In genomic region chr9:8234286-8234819, GRCh38 we compare ENCODE assay signal across 1 cellular context.
TF ChIP-seq lines count a peak whose summit lies in the region.

No MANE protein-coding gene starts in this region.

TF ChIP-seq in WTC11, 78 proteins besides CTCF, POLR2A, EP300 and RAD21 (continued from another document):
- TF ChIP-seq, protein P1, sequence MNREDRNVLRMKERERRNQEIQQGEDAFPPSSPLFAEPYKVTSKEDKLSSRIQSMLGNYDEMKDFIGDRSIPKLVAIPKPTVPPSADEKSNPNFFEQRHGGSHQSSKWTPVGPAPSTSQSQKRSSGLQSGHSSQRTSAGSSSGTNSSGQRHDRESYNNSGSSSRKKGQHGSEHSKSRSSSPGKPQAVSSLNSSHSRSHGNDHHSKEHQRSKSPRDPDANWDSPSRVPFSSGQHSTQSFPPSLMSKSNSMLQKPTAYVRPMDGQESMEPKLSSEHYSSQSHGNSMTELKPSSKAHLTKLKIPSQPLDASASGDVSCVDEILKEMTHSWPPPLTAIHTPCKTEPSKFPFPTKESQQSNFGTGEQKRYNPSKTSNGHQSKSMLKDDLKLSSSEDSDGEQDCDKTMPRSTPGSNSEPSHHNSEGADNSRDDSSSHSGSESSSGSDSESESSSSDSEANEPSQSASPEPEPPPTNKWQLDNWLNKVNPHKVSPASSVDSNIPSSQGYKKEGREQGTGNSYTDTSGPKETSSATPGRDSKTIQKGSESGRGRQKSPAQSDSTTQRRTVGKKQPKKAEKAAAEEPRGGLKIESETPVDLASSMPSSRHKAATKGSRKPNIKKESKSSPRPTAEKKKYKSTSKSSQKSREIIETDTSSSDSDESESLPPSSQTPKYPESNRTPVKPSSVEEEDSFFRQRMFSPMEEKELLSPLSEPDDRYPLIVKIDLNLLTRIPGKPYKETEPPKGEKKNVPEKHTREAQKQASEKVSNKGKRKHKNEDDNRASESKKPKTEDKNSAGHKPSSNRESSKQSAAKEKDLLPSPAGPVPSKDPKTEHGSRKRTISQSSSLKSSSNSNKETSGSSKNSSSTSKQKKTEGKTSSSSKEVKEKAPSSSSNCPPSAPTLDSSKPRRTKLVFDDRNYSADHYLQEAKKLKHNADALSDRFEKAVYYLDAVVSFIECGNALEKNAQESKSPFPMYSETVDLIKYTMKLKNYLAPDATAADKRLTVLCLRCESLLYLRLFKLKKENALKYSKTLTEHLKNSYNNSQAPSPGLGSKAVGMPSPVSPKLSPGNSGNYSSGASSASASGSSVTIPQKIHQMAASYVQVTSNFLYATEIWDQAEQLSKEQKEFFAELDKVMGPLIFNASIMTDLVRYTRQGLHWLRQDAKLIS (CRISPR knock-in tag; IDR thresholded peaks at IDR 0.05; ENCODE audit: borderline replicate concordance), result no peak
- no peak for TF ChIP-seq CDX4 (CRISPR knock-in tag; IDR thresholded peaks at IDR 0.05; ENCODE audit: borderline replicate concordance)
- TF ChIP-seq, protein P2, sequence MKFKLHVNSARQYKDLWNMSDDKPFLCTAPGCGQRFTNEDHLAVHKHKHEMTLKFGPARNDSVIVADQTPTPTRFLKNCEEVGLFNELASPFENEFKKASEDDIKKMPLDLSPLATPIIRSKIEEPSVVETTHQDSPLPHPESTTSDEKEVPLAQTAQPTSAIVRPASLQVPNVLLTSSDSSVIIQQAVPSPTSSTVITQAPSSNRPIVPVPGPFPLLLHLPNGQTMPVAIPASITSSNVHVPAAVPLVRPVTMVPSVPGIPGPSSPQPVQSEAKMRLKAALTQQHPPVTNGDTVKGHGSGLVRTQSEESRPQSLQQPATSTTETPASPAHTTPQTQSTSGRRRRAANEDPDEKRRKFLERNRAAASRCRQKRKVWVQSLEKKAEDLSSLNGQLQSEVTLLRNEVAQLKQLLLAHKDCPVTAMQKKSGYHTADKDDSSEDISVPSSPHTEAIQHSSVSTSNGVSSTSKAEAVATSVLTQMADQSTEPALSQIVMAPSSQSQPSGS (CRISPR knock-in tag; IDR thresholded peaks at IDR 0.05; ENCODE audit: borderline replicate concordance, low read depth), result no peak
- TF ChIP-seq, protein P3, sequence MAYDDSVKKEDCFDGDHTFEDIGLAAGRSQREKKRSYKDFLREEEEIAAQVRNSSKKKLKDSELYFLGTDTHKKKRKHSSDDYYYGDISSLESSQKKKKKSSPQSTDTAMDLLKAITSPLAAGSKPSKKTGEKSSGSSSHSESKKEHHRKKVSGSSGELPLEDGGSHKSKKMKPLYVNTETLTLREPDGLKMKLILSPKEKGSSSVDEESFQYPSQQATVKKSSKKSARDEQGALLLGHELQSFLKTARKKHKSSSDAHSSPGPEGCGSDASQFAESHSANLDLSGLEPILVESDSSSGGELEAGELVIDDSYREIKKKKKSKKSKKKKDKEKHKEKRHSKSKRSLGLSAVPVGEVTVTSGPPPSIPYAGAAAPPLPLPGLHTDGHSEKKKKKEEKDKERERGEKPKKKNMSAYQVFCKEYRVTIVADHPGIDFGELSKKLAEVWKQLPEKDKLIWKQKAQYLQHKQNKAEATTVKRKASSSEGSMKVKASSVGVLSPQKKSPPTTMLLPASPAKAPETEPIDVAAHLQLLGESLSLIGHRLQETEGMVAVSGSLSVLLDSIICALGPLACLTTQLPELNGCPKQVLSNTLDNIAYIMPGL (CRISPR knock-in tag; IDR thresholded peaks at IDR 0.05), result no peak
